ENCODE assay signal across 18 cellular contexts in the genomic region with DNA sequence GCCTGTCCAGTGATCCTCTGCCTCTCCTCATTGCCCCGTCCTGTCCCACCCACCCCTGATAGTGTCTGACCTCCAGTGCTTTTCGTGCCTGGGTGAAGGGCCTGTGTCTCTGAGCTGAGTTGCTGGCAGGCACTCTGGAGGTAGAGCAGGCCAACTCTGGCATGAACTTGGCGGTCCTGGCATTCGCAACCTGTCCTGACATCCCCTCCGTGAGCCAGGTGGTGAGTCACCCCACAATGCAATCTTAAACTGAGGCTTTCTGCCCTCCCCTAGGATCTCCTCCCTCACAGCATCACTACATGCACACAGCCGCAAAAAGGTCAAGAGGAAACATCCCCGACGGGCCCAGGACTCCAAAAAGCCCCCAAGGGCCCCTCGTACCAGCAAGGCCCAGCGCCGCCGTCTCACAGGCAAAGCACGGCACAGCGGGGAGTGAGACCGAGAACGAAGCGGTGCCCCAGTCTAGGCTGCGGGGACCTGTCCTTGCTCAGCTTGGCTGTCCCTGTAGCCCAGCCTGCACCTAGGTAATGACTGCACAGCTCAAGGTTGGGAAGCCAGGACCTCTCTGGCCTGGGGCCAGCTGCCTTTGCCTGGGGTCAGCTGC. TPM values are rescaled to one million over a fixed set of nuclear protein-coding genes. Genes with fewer than 3 reads are reported as not detected.
DNase-seq lines count a peak whose midpoint lies in the region; ATAC-seq and TF ChIP-seq lines count a peak whose summit lies in the region.
"Had no signal": no experiment of that assay in that cellular context is flagged by ENCODE, and none has a peak within 500 bp of the region (broad histone marks: within the 10 kb centered on the region; RNA-seq: fewer than 3 reads in every experiment).

No MANE protein-coding gene starts in this region.

- no peak overlapping the region for H3K27ac Mint-ChIP-seq in CD4-positive, alpha-beta T cell
- H3K27ac Mint-ChIP-seq: H9 had no signal

- no peak for DNase-seq in CD4-positive, alpha-beta T cell
- DNase-seq in RWPE1 (ENCODE audit: low spot score) (peak; percentile 72), epithelial cell of esophagus (ENCODE audit: low read depth) (peak; percentile 94), omental fat pad (ENCODE audit: low spot score) (no peak), NAMALWA (ENCODE audit: low spot score) (no peak), substantia nigra (lab: John Stamatoyannopoulos, UW) (no peak)
- DNase-seq: 8988T, COR-L47, H9, NCI-H1105 treated with DMSO at 0.1 percent for 48 hours, NCI-H1694, NCI-H2107, NCI-H2227 treated with DMSO at 0.1 percent for 48 hours, NCI-H524 had no signal

- no peaks in the 10 kb centered on the region for H3K27me3 ChIP-seq in CD4-positive, alpha-beta T cell (ENCODE audit: control insufficient read depth, insufficient read depth, low read length)

- CTCF ChIA-PET in CD4-positive, alpha-beta T cell (lab: Charles Lee), result no interaction called here
- CTCF ChIA-PET in RWPE1 (lab: Yijun Ruan, JAX), result interaction anchor here (0.6 kb wide), 1 partner anchor 627 kb away, joined by 3 read pairs; no protein-coding TSS in a partner anchor

- no peak overlapping the region for H3K4me3 ChIP-seq in epithelial cell of esophagus (ENCODE audit: low read length)

- POLR2A ChIA-PET in CD4-positive, alpha-beta T cell (lab: Charles Lee), result no interaction called here
- POLR2A ChIA-PET in RWPE1 (lab: Yijun Ruan, JAX; ENCODE audit: low non-redundant PET), result no interaction called here

- H3K9me3 ChIP-seq in CD4-positive, alpha-beta T cell (ENCODE audit: control insufficient read depth, low read length), result no peaks in the 10 kb centered on the region

- H3K9me3 Mint-ChIP-seq in CD4-positive, alpha-beta T cell, result no peaks in the 10 kb centered on the region
- H3K9me3 Mint-ChIP-seq: CD14-positive monocyte, H9 had no signal

- peaks cover 57% of the 10 kb centered on the region for H3K36me3 Mint-ChIP-seq in CD4-positive, alpha-beta T cell (ENCODE audit: low read depth)

- intact Hi-C loops in CD4-positive, alpha-beta T cell (cut with DNase I, micrococcal nuclease), result no loop called here

- ATAC-seq in CD4-positive, alpha-beta T cell (ENCODE audit: poor library complexity), result no peak
- peak; percentile 88 for ATAC-seq in omental fat pad (ENCODE audit: low FRiP score)
- no peak for ATAC-seq in GM18861 (IDR thresholded peaks at IDR 0.05; ENCODE audit: unreplicated experiment)
- ATAC-seq in GM21619 (IDR thresholded peaks at IDR 0.05; ENCODE audit: unreplicated experiment), result no peak

- peaks cover 23% of the 10 kb centered on the region for H3K4me1 Mint-ChIP-seq in CD4-positive, alpha-beta T cell (ENCODE audit: low read depth)

- no peaks in the 10 kb centered on the region for H3K27me3 Mint-ChIP-seq in CD4-positive, alpha-beta T cell

- no peak for TF ChIP-seq CTCF in CD4-positive, alpha-beta T cell (IDR thresholded peaks at IDR 0.05)
- TF ChIP-seq CTCF in RWPE1 (conservative IDR thresholded peaks at IDR 0.05; ENCODE audit: low read depth) (no peak), epithelial cell of esophagus (IDR thresholded peaks at IDR 0.05; ENCODE audit: insufficient read depth, low read depth, low read length, missing control alignments) (no peak), omental fat pad (IDR thresholded peaks at IDR 0.05) (no peak)

- peak overlapping the region; percentile 38 for H3K4me3 Mint-ChIP-seq in CD4-positive, alpha-beta T cell
- H3K4me3 Mint-ChIP-seq: CD14-positive monocyte, H9 had no signal

- no peak overlapping the region for H3K27ac ChIP-seq in CD4-positive, alpha-beta T cell (ENCODE audit: low read depth, low read length)
- H3K27ac ChIP-seq in RWPE1 (peak overlapping the region; percentile 99), substantia nigra (ENCODE audit: low read depth, low read length, poor library complexity, severe bottlenecking) (no peak overlapping the region)
- H3K27ac ChIP-seq: HL-60 had no signal

RNA-seq across cellular contexts. Expression of gene NOL12, which starts 4.9 kb away (rescaled TPM):
- total RNA-seq in CD4-positive, alpha-beta T cell, result 10 to 100 TPM; 24.3 to 26.2 TPM
- 10 to 100 TPM; 16.4 to 34.8 (median 21.4) TPM for total RNA-seq in omental fat pad

RNA-seq across cellular contexts. Expression of gene TRIOBP, which starts 5.8 kb away (rescaled TPM):
- 10 to 100 TPM in 1 of 2 experiments, 1 to 10 TPM in 1; 9.0 to 10.1 TPM for total RNA-seq in CD4-positive, alpha-beta T cell
- total RNA-seq in omental fat pad, result 100 to 1,000 TPM in 1 of 4 donors, 10 to 100 TPM in 3; 79.2 to 179 (median 82.8) TPM

RNA-seq across cellular contexts. Expression of gene LGALS1, which starts 15.6 kb away (rescaled TPM):
- total RNA-seq in CD4-positive, alpha-beta T cell, result 10 to 100 TPM; 85.1 to 93.7 TPM
- total RNA-seq in omental fat pad, result 1,000 to 10,000 TPM; 1,558 to 2,934 (median 2,167) TPM

RNA-seq across cellular contexts. Expression of gene PDXP, which starts 32.5 kb away (rescaled TPM):
- 1 to 10 TPM; 1.5 TPM for total RNA-seq in CD4-positive, alpha-beta T cell
- total RNA-seq in omental fat pad, result 1 to 10 TPM; 3.8 to 5.4 (median 4.3) TPM

RNA-seq across cellular contexts. Expression of gene SH3BP1, which starts 51.5 kb away (rescaled TPM):
- total RNA-seq in CD4-positive, alpha-beta T cell, result 10 to 100 TPM; 46.9 to 49.0 TPM
- total RNA-seq in omental fat pad, result 10 to 100 TPM in 1 of 4 donors, 1 to 10 TPM in 3; 3.6 to 11.5 (median 8.2) TPM

Comparison
In these comparisons a context has a peak if more than half of its experiments do, and no peak if none do; other contexts are left out.
1. DNase-seq: peak in RWPE1 (single experiment) and epithelial cell of esophagus (single experiment); none in CD4-positive, alpha-beta T cell (0 of 10), omental fat pad (single experiment), NAMALWA (single experiment) and substantia nigra (0 of 49).
2. RNA of gene TRIOBP, which starts 5.8 kb away (total RNA-seq): 79.2 to 179 TPM in omental fat pad; 9.0 to 10.1 TPM in CD4-positive, alpha-beta T cell; every median in the first group is over 4 times any median in the second.
3. RNA of gene LGALS1, which starts 15.6 kb away (total RNA-seq): 1,558 to 2,934 TPM in omental fat pad; 85.1 to 93.7 TPM in CD4-positive, alpha-beta T cell; every median in the first group is over 10 times any median in the second.